Comparison of ENCODE assay signal across 8 cellular contexts in the genomic region with DNA sequence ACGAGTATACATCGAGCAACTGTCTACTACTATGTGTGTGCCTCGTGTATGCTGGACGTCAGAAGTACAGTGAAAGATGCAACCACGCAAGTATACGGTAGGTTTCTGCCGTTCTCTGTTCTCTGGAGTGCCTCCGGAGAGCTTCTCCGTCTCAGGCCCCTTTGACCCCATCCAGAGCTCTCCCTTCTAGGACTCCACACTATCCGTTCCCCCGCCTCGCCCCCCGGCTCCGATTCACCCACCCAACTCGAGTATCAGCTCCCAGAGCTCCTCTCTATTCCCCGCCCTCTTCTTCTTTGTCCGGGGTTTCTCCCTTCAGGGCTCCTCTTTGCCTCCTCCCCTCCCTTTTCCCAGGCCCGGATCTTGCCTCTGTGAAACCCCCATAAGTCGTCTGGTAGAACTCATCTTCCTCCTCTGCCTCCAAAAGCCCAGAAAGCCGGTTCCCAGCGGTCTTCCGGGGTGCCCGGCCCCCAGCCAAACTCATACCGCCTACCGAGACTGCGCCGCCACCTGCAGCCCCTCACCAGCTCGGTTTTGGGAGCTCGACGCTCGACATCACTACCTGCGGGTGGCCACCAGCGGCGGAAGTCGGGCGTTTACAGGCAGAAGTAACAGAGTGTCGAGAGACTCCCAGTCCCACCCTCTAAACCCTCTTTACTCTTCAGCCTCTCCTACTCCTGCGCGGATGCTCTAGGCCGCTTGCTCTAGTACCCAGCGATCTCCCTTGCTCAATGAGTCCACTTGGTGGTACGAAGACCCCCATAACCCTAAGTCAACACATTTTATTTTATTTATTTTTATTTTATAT. TPM values are rescaled to one million over a fixed set of nuclear protein-coding genes. Genes with fewer than 3 reads are reported as not detected.
DNase-seq lines count a peak whose midpoint lies in the region; FAIRE-seq and TF ChIP-seq lines count a peak whose summit lies in the region.

Gene VPS72, minus strand, starts transcription at position 560 of the 808 bp plus-strand sequence. Its CDS starts 76 bp downstream, at position 484.

- no peaks in the 10 kb centered on the region for H3K27me3 ChIP-seq in MG63

- TF ChIP-seq POLR2A in H54 (IDR thresholded peaks at IDR 0.05; ENCODE audit: low read depth, low read length): no peak; the same call in none of the 2 replicates

- peaks cover 7% of the 10 kb centered on the region for H3K27me3 Mint-ChIP-seq in nephron (ENCODE audit: low read depth)
- H3K27me3 Mint-ChIP-seq in stimulated activated naive CD8-positive, alpha-beta T cell treated with anti-CD3 and anti-CD28 coated beads, Interleukin-15, Interleukin-2, amounts not matched to agents 100 ng/mL and 50 ng/mL, for 24 hours: no peaks in the 10 kb centered on the region

- H3K9me3 Mint-ChIP-seq in nephron: no peaks in the 10 kb centered on the region
- H3K9me3 Mint-ChIP-seq in stimulated activated naive CD8-positive, alpha-beta T cell treated with anti-CD3 and anti-CD28 coated beads, Interleukin-15, Interleukin-2, amounts not matched to agents 100 ng/mL and 50 ng/mL, for 24 hours: no peaks in the 10 kb centered on the region

- H3K4me1 Mint-ChIP-seq in nephron: peaks cover 17% of the 10 kb centered on the region
- H3K4me1 Mint-ChIP-seq in stimulated activated naive CD8-positive, alpha-beta T cell treated with anti-CD3 and anti-CD28 coated beads, Interleukin-15, Interleukin-2, amounts not matched to agents 100 ng/mL and 50 ng/mL, for 24 hours (ENCODE audit: low read depth): peaks cover 30% of the 10 kb centered on the region

- peaks cover 19% of the 10 kb centered on the region for H3K36me3 Mint-ChIP-seq in nephron (ENCODE audit: low read depth)
- H3K36me3 Mint-ChIP-seq in stimulated activated naive CD8-positive, alpha-beta T cell treated with anti-CD3 and anti-CD28 coated beads, Interleukin-15, Interleukin-2, amounts not matched to agents 100 ng/mL and 50 ng/mL, for 24 hours (ENCODE audit: low read depth): peaks cover 15% of the 10 kb centered on the region

- peak within 1 kb of the TSS; percentile 95 to 99 (median 99) for H3K27ac Mint-ChIP-seq in nephron
- peak within 1 kb of the TSS; percentile 98 for H3K27ac Mint-ChIP-seq in stimulated activated naive CD8-positive, alpha-beta T cell treated with anti-CD3 and anti-CD28 coated beads, Interleukin-15, Interleukin-2, amounts not matched to agents 100 ng/mL and 50 ng/mL, for 24 hours

- no peaks in the 10 kb centered on the region for H3K9me3 ChIP-seq in MG63

- peaks cover 18% of the 10 kb centered on the region for H3K36me3 ChIP-seq in MG63

- TF ChIP-seq CTCF in fibroblast of pulmonary artery (IDR thresholded peaks at IDR 0.05; ENCODE audit: low read length, missing control alignments) (no peak), nephron (IDR thresholded peaks at IDR 0.05; ENCODE audit: unreplicated experiment in 3 of 3) (no peak)

- peak within 1 kb of the TSS; percentile 96 to 100 (median 98) for H3K4me3 Mint-ChIP-seq in nephron
- peak within 1 kb of the TSS; percentile 98 for H3K4me3 Mint-ChIP-seq in stimulated activated naive CD8-positive, alpha-beta T cell treated with anti-CD3 and anti-CD28 coated beads, Interleukin-15, Interleukin-2, amounts not matched to agents 100 ng/mL and 50 ng/mL, for 24 hours

- peak; percentile 91 for DNase-seq in EL
- DNase-seq in H54 (ENCODE audit: insufficient read length, low spot score): peak; percentile 89
- DNase-seq in MG63: peak; percentile 94
- DNase-seq in SHP77 (lab: John Stamatoyannopoulos, UW): peak; percentile 99 to 100
- peak; percentile 76 for DNase-seq in activated T-helper 9 cell treated with anti-CD3 and anti-CD28 coated beads, Interleukin-2, amount 50 U/mL, for 16 hours (ENCODE audit: low read depth)
- peak; percentile 88 for DNase-seq in fibroblast of pulmonary artery (ENCODE audit: low read depth)

- H3K4me3 ChIP-seq in MG63 (peak within 1 kb of the TSS; percentile 100), fibroblast of pulmonary artery (replicated peaks; ENCODE audit: low read depth, low read length) (peak within 1 kb of the TSS; percentile 96)

- no peak for FAIRE-seq in H54 (lab: Jason Lieb, UNC)

RNA-seq across cellular contexts. Expression of gene VPS72, which starts in this region (rescaled TPM):
- 87.3 and 105 TPM in 2 replicates for total RNA-seq in MG63 (2014; rRNA removed; shearing (Covaris generic); ENCODE audit: low replicate concordance)

Comparison
In these comparisons a context has a peak if more than half of its experiments do, and no peak if none do; other contexts are left out.
1. Peak in every context shown above with its lines: DNase-seq and H3K4me3 ChIP-seq.